ENCODE assay signal across 18 cellular contexts in genomic region chr20:44021900-44022299, GRCh38.
"Had no signal": no experiment of that assay in that cellular context is flagged by ENCODE, and none has a peak within 500 bp of the region (broad histone marks: within the 10 kb centered on the region; RNA-seq: fewer than 3 reads in every experiment).

No MANE protein-coding gene starts in this region.

- H3K27ac Mint-ChIP-seq: dendritic cell treated with granulocyte-macrophage colony-stimulating factor and Interleukin-4, amounts not matched to agents 40 ng/mL and 50 ng/mL, for 4 days; immature natural killer cell; mesothelial cell of epicardium; natural killer cell; stimulated activated effector memory CD8-positive, alpha-beta T cell treated with anti-CD3 and anti-CD28 coated beads, Interleukin-12 subunit alpha, Interleukin-12 subunit beta, amount 100 ng/mL, for 72 hours; type B pancreatic cell had no signal

- H3K4me1 ChIP-seq: foreskin keratinocyte, suprapubic skin had no signal

- ATAC-seq: foreskin keratinocyte; left cardiac atrium; natural killer cell; right cardiac atrium; stimulated activated effector memory CD8-positive, alpha-beta T cell treated with anti-CD3 and anti-CD28 coated beads, Interleukin-12 subunit alpha, Interleukin-12 subunit beta, amount 100 ng/mL, for 72 hours had no signal

- H3K36me3 Mint-ChIP-seq: immature natural killer cell, mesothelial cell of epicardium, natural killer cell, type B pancreatic cell had no signal

- H3K9me3 ChIP-seq: esophagus squamous epithelium, ovary, suprapubic skin, thyroid gland had no signal

- H3K4me3 ChIP-seq: esophagus squamous epithelium, ovary, smooth muscle cell, suprapubic skin, thyroid gland had no signal

- DNase-seq: esophagus squamous epithelium; foreskin keratinocyte; immature natural killer cell; kidney; left cardiac atrium; natural killer cell; ovary; right cardiac atrium; stimulated activated CD4-positive, alpha-beta T cell treated with anti-CD3 and anti-CD28 coated beads, Interleukin-2, amount 100 ng/mL, for 48 hours; stimulated activated naive CD8-positive, alpha-beta T cell treated with anti-CD3 and anti-CD28 coated beads, Interleukin-15, Interleukin-2, amounts not matched to agents 100 U/mL and 50 U/mL, for 24 hours; thyroid gland had no signal

- H3K27ac ChIP-seq: esophagus squamous epithelium, foreskin keratinocyte, ovary, suprapubic skin, thyroid gland had no signal

- H3K9me3 Mint-ChIP-seq: dendritic cell treated with granulocyte-macrophage colony-stimulating factor and Interleukin-4, amounts not matched to agents 40 ng/mL and 50 ng/mL, for 4 days; immature natural killer cell; mesothelial cell of epicardium; natural killer cell; neural crest cell; stimulated activated effector memory CD8-positive, alpha-beta T cell treated with anti-CD3 and anti-CD28 coated beads, Interleukin-12 subunit alpha, Interleukin-12 subunit beta, amount 100 ng/mL, for 72 hours; type B pancreatic cell had no signal

- H3K36me3 ChIP-seq: esophagus squamous epithelium, ovary, suprapubic skin, thyroid gland had no signal

- H3K4me3 Mint-ChIP-seq: dendritic cell treated with granulocyte-macrophage colony-stimulating factor and Interleukin-4, amounts not matched to agents 40 ng/mL and 50 ng/mL, for 4 days; mesothelial cell of epicardium; natural killer cell; neural crest cell; stimulated activated effector memory CD8-positive, alpha-beta T cell treated with anti-CD3 and anti-CD28 coated beads, Interleukin-12 subunit alpha, Interleukin-12 subunit beta, amount 100 ng/mL, for 72 hours; type B pancreatic cell had no signal

- H3K27me3 ChIP-seq: ovary, thyroid gland had no signal
